Comparison of ENCODE assay signal across 14 cellular contexts in genomic region chr2:127040169-127040568, GRCh38.
"Had no signal": no experiment of that assay in that cellular context is flagged by ENCODE, and none has a peak within 500 bp of the region (broad histone marks: within the 10 kb centered on the region; RNA-seq: fewer than 3 reads in every experiment).

No MANE protein-coding gene starts in this region.

- FAIRE-seq: small intestine had no signal

- ATAC-seq: naive thymus-derived CD8-positive, alpha-beta T cell had no signal

- H3K36me3 ChIP-seq: colonic mucosa, esophagus squamous epithelium, neutrophil, right atrium auricular region, tibial nerve had no signal

- H3K27me3 ChIP-seq: colonic mucosa, esophagus squamous epithelium, neutrophil, right atrium auricular region, testis, tibial nerve had no signal

- DNase-seq: colonic mucosa; dermis blood vessel endothelial cell; esophagus squamous epithelium; foreskin fibroblast; hippocampal formation; kidney glomerular epithelial cell; mammary epithelial cell; naive thymus-derived CD8-positive, alpha-beta T cell; small intestine; stimulated activated CD4-positive, alpha-beta T cell treated with anti-CD3 and anti-CD28 coated beads, Interleukin-2, amount 100 ng/mL, for 48 hours; testis had no signal

- H3K4me3 ChIP-seq: colonic mucosa, esophagus squamous epithelium, right atrium auricular region, testis, tibial nerve had no signal

- H3K4me1 ChIP-seq: colonic mucosa, esophagus squamous epithelium, right atrium auricular region, testis, tibial nerve had no signal

- H3K9me3 ChIP-seq: colonic mucosa, esophagus squamous epithelium, neutrophil, right atrium auricular region, testis, tibial nerve had no signal

- H3K27ac ChIP-seq: colonic mucosa, esophagus squamous epithelium, neutrophil, right atrium auricular region, testis, tibial nerve had no signal
